In genomic region chr16:58733671-58734458, GRCh38 we compare ENCODE assay signal across 8 cellular contexts. TPM values are rescaled to one million over a fixed set of nuclear protein-coding genes. Genes with fewer than 3 reads are reported as not detected.
DNase-seq lines count a peak whose midpoint lies in the region; ATAC-seq, FAIRE-seq and TF ChIP-seq lines count a peak whose summit lies in the region.

Gene GOT2, minus strand, starts transcription at chr16:58734316. Its CDS starts 88 bp downstream, at chr16:58734228.

- H3K27me3 ChIP-seq in DND-41 (ENCODE audit: insufficient read depth, low read length, poor library complexity) = no peaks in the 10 kb centered on the region

- peaks cover 56% of the 10 kb centered on the region for H3K79me2 ChIP-seq in DND-41 (ENCODE audit: insufficient read depth, low read length)

- no peaks in the 10 kb centered on the region for H3K9me3 ChIP-seq in DND-41 (ENCODE audit: insufficient read depth, low read length, severe bottlenecking)

- peaks cover 31% of the 10 kb centered on the region; the same call in 1 of the 2 replicates for H4K20me1 ChIP-seq in DND-41 (ENCODE audit: insufficient read depth, low read length)

- H3K4me3 ChIP-seq in DND-41 (ENCODE audit: low read depth in 1 of 2, low read length in 2 of 2) = peak within 1 kb of the TSS; percentile 97 to 100
- H3K4me3 ChIP-seq in fibroblast of pulmonary artery (replicated peaks; ENCODE audit: low read depth, low read length) = peak within 1 kb of the TSS; percentile 88

- FAIRE-seq in RCC 7860 (lab: Jason Lieb, UNC) = no peak

- H3K9me3 Mint-ChIP-seq in activated T-helper 17 cell treated with anti-CD3 and anti-CD28 coated beads, Interleukin-2, amount 50 U/mL, for 72 hours = no peaks in the 10 kb centered on the region
- H3K9me3 Mint-ChIP-seq in nephron = no peaks in the 10 kb centered on the region
- no peaks in the 10 kb centered on the region for H3K9me3 Mint-ChIP-seq in stimulated activated naive CD8-positive, alpha-beta T cell treated with anti-CD3 and anti-CD28 coated beads, Interleukin-15, Interleukin-2, amounts not matched to agents 100 ng/mL and 50 ng/mL, for 24 hours

- peak within 1 kb of the TSS; percentile 91 for H3K27ac ChIP-seq in DND-41 (ENCODE audit: low read length)

- peak; percentile 98 for TF ChIP-seq CTCF in DND-41 (IDR thresholded peaks at IDR 0.05; ENCODE audit: borderline replicate concordance, extremely low read depth, low read length, poor library complexity, severe bottlenecking)
- TF ChIP-seq CTCF in fibroblast of pulmonary artery (IDR thresholded peaks at IDR 0.05; ENCODE audit: low read length, missing control alignments) = peak; percentile 61
- TF ChIP-seq CTCF in nephron (IDR thresholded peaks at IDR 0.05; ENCODE audit: unreplicated experiment in 3 of 3) = peak; percentile 89 to 94 (median 92)

- peak; percentile 85 for DNase-seq in DND-41
- peak; percentile 42 for DNase-seq in KG1 (lab: John Stamatoyannopoulos, UW)
- DNase-seq in RCC 7860 (ENCODE audit: low spot score) = peak; percentile 77
- peak; percentile 87 for DNase-seq in fibroblast of pulmonary artery (ENCODE audit: low read depth)

- peak within 1 kb of the TSS; percentile 92 for H3K4me2 ChIP-seq in DND-41 (ENCODE audit: insufficient read depth, low read length)

- peaks cover 38% of the 10 kb centered on the region for H3K36me3 Mint-ChIP-seq in activated T-helper 17 cell treated with anti-CD3 and anti-CD28 coated beads, Interleukin-2, amount 50 U/mL, for 72 hours (ENCODE audit: low read depth)
- peaks cover 4% of the 10 kb centered on the region for H3K36me3 Mint-ChIP-seq in nephron (ENCODE audit: low read depth)
- H3K36me3 Mint-ChIP-seq in stimulated activated naive CD8-positive, alpha-beta T cell treated with anti-CD3 and anti-CD28 coated beads, Interleukin-15, Interleukin-2, amounts not matched to agents 100 ng/mL and 50 ng/mL, for 24 hours (ENCODE audit: low read depth) = peaks cover 36% of the 10 kb centered on the region

- H3K4me1 ChIP-seq in DND-41 (ENCODE audit: insufficient read depth, low read length) = peaks cover 38% of the 10 kb centered on the region

- no peaks in the 10 kb centered on the region for H3K27me3 Mint-ChIP-seq in activated T-helper 17 cell treated with anti-CD3 and anti-CD28 coated beads, Interleukin-2, amount 50 U/mL, for 72 hours
- no peaks in the 10 kb centered on the region for H3K27me3 Mint-ChIP-seq in nephron (ENCODE audit: low read depth)
- H3K27me3 Mint-ChIP-seq in stimulated activated naive CD8-positive, alpha-beta T cell treated with anti-CD3 and anti-CD28 coated beads, Interleukin-15, Interleukin-2, amounts not matched to agents 100 ng/mL and 50 ng/mL, for 24 hours = no peaks in the 10 kb centered on the region

- peaks cover 15% of the 10 kb centered on the region for H3K4me1 Mint-ChIP-seq in activated T-helper 17 cell treated with anti-CD3 and anti-CD28 coated beads, Interleukin-2, amount 50 U/mL, for 72 hours
- peaks cover 12% of the 10 kb centered on the region for H3K4me1 Mint-ChIP-seq in nephron
- peaks cover 39% of the 10 kb centered on the region for H3K4me1 Mint-ChIP-seq in stimulated activated naive CD8-positive, alpha-beta T cell treated with anti-CD3 and anti-CD28 coated beads, Interleukin-15, Interleukin-2, amounts not matched to agents 100 ng/mL and 50 ng/mL, for 24 hours (ENCODE audit: low read depth)

- H3K36me3 ChIP-seq in DND-41 (ENCODE audit: insufficient read depth, low read length) = peaks cover 24% of the 10 kb centered on the region

- H3K4me3 Mint-ChIP-seq in activated T-helper 17 cell treated with anti-CD3 and anti-CD28 coated beads, Interleukin-2, amount 50 U/mL, for 72 hours = peak within 1 kb of the TSS; percentile 98
- peak within 1 kb of the TSS; percentile 99 to 100 (median 100) for H3K4me3 Mint-ChIP-seq in nephron
- peak within 1 kb of the TSS; percentile 100 for H3K4me3 Mint-ChIP-seq in stimulated activated naive CD8-positive, alpha-beta T cell treated with anti-CD3 and anti-CD28 coated beads, Interleukin-15, Interleukin-2, amounts not matched to agents 100 ng/mL and 50 ng/mL, for 24 hours

- H2AFZ ChIP-seq in DND-41 (ENCODE audit: low read depth, low read length) = peak within 1 kb of the TSS; percentile 99

- H3K9ac ChIP-seq in DND-41 (ENCODE audit: low read depth, low read length) = peak within 1 kb of the TSS; percentile 98

- peak within 1 kb of the TSS; percentile 95 for H3K27ac Mint-ChIP-seq in activated T-helper 17 cell treated with anti-CD3 and anti-CD28 coated beads, Interleukin-2, amount 50 U/mL, for 72 hours
- peak within 1 kb of the TSS; percentile 44 to 93 (median 73) for H3K27ac Mint-ChIP-seq in nephron
- H3K27ac Mint-ChIP-seq in stimulated activated naive CD8-positive, alpha-beta T cell treated with anti-CD3 and anti-CD28 coated beads, Interleukin-15, Interleukin-2, amounts not matched to agents 100 ng/mL and 50 ng/mL, for 24 hours = peak within 1 kb of the TSS; percentile 99

- ATAC-seq in DND-41 (ENCODE audit: insufficient read depth, low read depth) (peak; percentile 99), GM21723 (IDR thresholded peaks at IDR 0.05; ENCODE audit: unreplicated experiment) (peak; percentile 96)
- peak; percentile 92 for ATAC-seq in activated T-helper 17 cell treated with anti-CD3 and anti-CD28 coated beads, Interleukin-2, amount 50 U/mL, for 72 hours (replicated peaks)

RNA-seq across cellular contexts. Expression of gene GOT2, which starts in this region (rescaled TPM):
- total RNA-seq in activated T-helper 17 cell treated with anti-CD3 and anti-CD28 coated beads, Interleukin-2, amount 50 U/mL, for 72 hours = 100 to 1,000 TPM in 1 of 2 donors, 10 to 100 TPM in 1; 70.7 to 126 TPM

Comparison
In these comparisons a context has a peak if more than half of its experiments do, and no peak if none do; other contexts are left out.
1. Peak in every context shown above with its lines: DNase-seq, ATAC-seq, H3K4me3 ChIP-seq and H3K27ac ChIP-seq.